ENCODE assay signal across 20 cellular contexts in the genomic region with DNA sequence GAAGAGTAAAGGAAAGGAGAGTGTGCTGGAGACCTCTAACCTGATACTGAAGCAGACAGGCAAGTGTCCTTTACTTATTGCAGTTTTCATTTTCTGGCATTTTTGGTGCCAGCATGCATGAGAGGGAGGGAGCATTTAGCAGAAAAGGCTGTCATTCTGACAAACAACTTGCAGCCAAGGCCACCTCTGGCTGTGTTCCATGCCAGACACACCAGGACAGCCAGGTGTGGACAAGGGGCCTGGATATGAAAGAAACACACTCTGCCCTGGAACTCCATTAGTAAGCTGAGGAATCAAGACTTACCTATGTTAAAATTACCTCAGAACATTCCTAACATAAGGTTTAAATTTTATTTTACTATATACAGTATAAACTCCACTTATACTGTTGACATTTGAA.
DNase-seq lines count a peak whose midpoint lies in the region; FAIRE-seq and TF ChIP-seq lines count a peak whose summit lies in the region.
"Had no signal": no experiment of that assay in that cellular context is flagged by ENCODE, and none has a peak within 500 bp of the region (broad histone marks: within the 10 kb centered on the region; RNA-seq: fewer than 3 reads in every experiment).

No MANE protein-coding gene starts in this region.

- no peak overlapping the region for H3K27ac ChIP-seq in thyroid gland
- H3K27ac ChIP-seq: BLaER1 treated with 17β-estradiol and CSF1 and Interleukin-3, amounts not matched to agents 10 nM and 100 nM; C4-2B had no signal

- no peaks in the 10 kb centered on the region for H3K9me3 ChIP-seq in BE2C
- no peaks in the 10 kb centered on the region for H3K9me3 ChIP-seq in thyroid gland
- H3K9me3 ChIP-seq: Caco-2 had no signal

- no peak for FAIRE-seq in GM12892 (lab: Jason Lieb, UNC)
- FAIRE-seq: A204.1, D721Med, G401.6, GM12891, GM18507 had no signal

- no peaks in the 10 kb centered on the region for H3K36me3 ChIP-seq in BE2C
- no peaks in the 10 kb centered on the region for H3K36me3 ChIP-seq in thyroid gland
- H3K36me3 ChIP-seq: BLaER1 treated with 17β-estradiol and CSF1 and Interleukin-3, amounts not matched to agents 10 nM and 100 nM had no signal

- no peak for TF ChIP-seq POLR2A in thyroid gland (IDR thresholded peaks at IDR 0.05)
- no peak for TF ChIP-seq POLR2A in GM12892 (IDR thresholded peaks at IDR 0.05; ENCODE audit: low read depth, low read length)

- intact Hi-C loops in thyroid gland (cut with DNase I) = no loop called here

- TF ChIP-seq CTCF in BE2C (IDR thresholded peaks at IDR 0.05; ENCODE audit: low read depth, low read length) (no peak), thyroid gland (IDR thresholded peaks at IDR 0.05) (no peak)

- peaks cover 38% of the 10 kb centered on the region for H3K4me1 ChIP-seq in BE2C
- H3K4me1 ChIP-seq in thyroid gland = no peaks in the 10 kb centered on the region
- H3K4me1 ChIP-seq: Caco-2 had no signal

- H3K27me3 ChIP-seq in BE2C (no peaks in the 10 kb centered on the region), thyroid gland (no peaks in the 10 kb centered on the region)
- H3K27me3 ChIP-seq: BLaER1 treated with 17β-estradiol and CSF1 and Interleukin-3, amounts not matched to agents 10 nM and 100 nM had no signal

- DNase-seq in BE2C = peak; percentile 34
- DNase-seq in SK-N-DZ (ENCODE audit: low spot score) = peak; percentile 30
- DNase-seq in thyroid gland = peak; percentile 40 to 53
- no peak for DNase-seq in GM12892 (ENCODE audit: insufficient read length)
- DNase-seq in NOMO-1 treated with DMSO at 0.1 percent for 48 hours (lab: John Stamatoyannopoulos, UW; ENCODE audit: unreplicated experiment) = no peak
- DNase-seq: 8988T; ACHN; Caco-2; Calu3; CD4-positive, alpha-beta T cell; CD8-positive, alpha-beta T cell; DMS79 treated with DMSO at 0.1 percent for 48 hours; GF-D8 had no signal

- no peak overlapping the region for H3K4me3 ChIP-seq in BE2C (ENCODE audit: low read depth, low read length)
- no peak overlapping the region for H3K4me3 ChIP-seq in thyroid gland (replicated peaks in 1 of 3)
- H3K4me3 ChIP-seq: BLaER1 treated with 17β-estradiol and CSF1 and Interleukin-3, amounts not matched to agents 10 nM and 100 nM had no signal

Comparison
In these comparisons a context has a peak if more than half of its experiments do, and no peak if none do; other contexts are left out.
1. DNase-seq: peak in BE2C (single experiment), SK-N-DZ (single experiment) and thyroid gland (2 of 2); none in GM12892 (single experiment) and NOMO-1 treated with DMSO at 0.1 percent for 48 hours (single experiment).